ENCODE assay signal across 9 cellular contexts in the genomic region with DNA sequence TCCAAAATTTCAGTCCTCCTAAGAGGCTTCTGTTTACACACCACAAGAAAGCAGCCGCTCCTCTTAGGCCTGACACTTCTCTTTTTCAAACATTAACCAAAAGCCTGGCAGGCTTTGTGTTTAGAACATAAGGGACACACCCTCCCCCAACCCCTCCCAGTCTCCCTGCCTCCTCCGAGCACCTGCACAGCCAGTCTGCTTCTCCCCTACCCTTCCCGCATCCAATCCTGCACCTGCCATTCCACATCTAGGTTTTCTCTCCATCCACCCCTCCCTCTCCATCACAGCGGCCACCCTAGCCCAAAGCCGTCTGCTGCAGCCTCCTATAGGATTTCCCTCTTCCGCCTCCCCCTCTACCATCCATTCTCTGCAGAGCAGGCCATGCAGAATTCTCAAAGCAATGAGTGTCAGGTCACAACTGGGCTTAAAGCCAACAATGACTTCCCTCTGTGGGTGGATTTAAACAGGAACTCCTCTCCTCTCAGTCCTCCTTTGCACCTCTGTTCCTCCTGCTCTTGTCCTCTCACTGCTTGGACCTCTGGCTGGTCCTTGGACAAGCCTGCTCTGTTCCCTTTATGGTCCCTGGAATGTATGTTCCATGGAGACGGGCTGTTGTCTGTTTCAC.
DNase-seq lines count a peak whose midpoint lies in the region; ATAC-seq lines count a peak whose summit lies in the region.
"Had no signal": no experiment of that assay in that cellular context is flagged by ENCODE, and none has a peak within 500 bp of the region (broad histone marks: within the 10 kb centered on the region; RNA-seq: fewer than 3 reads in every experiment).

No MANE protein-coding gene starts in this region.

- DNase-seq in DMS79 (lab: John Stamatoyannopoulos, UW) (peak; percentile 87), NCI-H128 (lab: John Stamatoyannopoulos, UW; ENCODE audit: unreplicated experiment) (peak; percentile 76), RKO (ENCODE audit: low spot score) (peak; percentile 1), left kidney (ENCODE audit: low read depth, low spot score) (peak; percentile 58), head of caudate nucleus (no peak), hepatic stellate cell (ENCODE audit: low spot score) (no peak), cerebellar cortex (ENCODE audit: low spot score) (no peak)
- DNase-seq: NCI-H524 treated with DMSO at 0.1 percent for 48 hours had no signal

- ATAC-seq in GM19324 (IDR thresholded peaks at IDR 0.05; ENCODE audit: low FRiP score, unreplicated experiment): no peak

- intact Hi-C loops in head of caudate nucleus (cut with DNase I): loop anchor here (5.0 kb wide), 1 partner anchor 463 kb away; no protein-coding TSS in a partner anchor

Comparison
In these comparisons a context has a peak if more than half of its experiments do, and no peak if none do; other contexts are left out.
1. DNase-seq: peak in DMS79 (single experiment), NCI-H128 (single experiment), RKO (single experiment) and left kidney (single experiment); none in head of caudate nucleus (0 of 42), hepatic stellate cell (single experiment) and cerebellar cortex (single experiment).